Comparison of ENCODE assay signal across 7 cellular contexts in genomic region chr4:26861434-26862186, GRCh38. TPM values are rescaled to one million over a fixed set of nuclear protein-coding genes. Genes with fewer than 3 reads are reported as not detected.
DNase-seq lines count a peak whose midpoint lies in the region; ATAC-seq and TF ChIP-seq lines count a peak whose summit lies in the region.

No MANE protein-coding gene starts in this region.

- H3K36me3 Mint-ChIP-seq in activated B cell treated with CpG ODN at 0.5 μM for 24 hours (ENCODE audit: low read depth), result peaks cover 13% of the 10 kb centered on the region

- H3K27ac Mint-ChIP-seq in activated B cell treated with CpG ODN at 0.5 μM for 24 hours, result peak overlapping the region; percentile 100

- no peaks in the 10 kb centered on the region for H3K9me3 Mint-ChIP-seq in activated B cell treated with CpG ODN at 0.5 μM for 24 hours

- ATAC-seq in GM18519 (IDR thresholded peaks at IDR 0.05; ENCODE audit: low FRiP score, unreplicated experiment) (peak; percentile 14), HG02943 (IDR thresholded peaks at IDR 0.05; ENCODE audit: low read depth, unreplicated experiment) (peak; percentile 39), activated B cell treated with CpG ODN at 0.5 μM for 24 hours (ENCODE audit: low read depth) (peak; percentile 47)

- H3K4me1 Mint-ChIP-seq in activated B cell treated with CpG ODN at 0.5 μM for 24 hours, result peaks cover 74% of the 10 kb centered on the region

- no peaks in the 10 kb centered on the region for H3K27me3 Mint-ChIP-seq in activated B cell treated with CpG ODN at 0.5 μM for 24 hours

- DNase-seq in NCI-H2029 (lab: John Stamatoyannopoulos, UW), result peak; percentile 48
- DNase-seq in activated B cell treated with CpG ODN at 0.5 μM for 24 hours, result peak; percentile 65
- DNase-seq in central memory CD4-positive, alpha-beta T cell, result peak; percentile 76
- peak; percentile 73 for DNase-seq in kidney glomerular epithelial cell (lab: John Stamatoyannopoulos, UW)
- peak; percentile 72 for DNase-seq in stimulated activated CD4-positive, alpha-beta T cell treated with anti-CD3 and anti-CD28 coated beads, Interleukin-1b, Interleukin-23, amount 100 ng/mL, for 48 hours

- H3K4me3 Mint-ChIP-seq in activated B cell treated with CpG ODN at 0.5 μM for 24 hours, result peak overlapping the region; percentile 100

- no peak for TF ChIP-seq CTCF in activated B cell treated with CpG ODN at 0.5 μM for 24 hours (IDR thresholded peaks at IDR 0.05)

- intact Hi-C loops in activated B cell treated with CpG ODN at 0.5 μM for 24 hours (cut with micrococcal nuclease), result loop anchor here (1.0 to 10.0 kb wide), 11 partner anchors 10 to 1627 kb away; partner anchors contain the start of genes PI4K2B and SMIM20

- CTCF ChIA-PET in activated B cell treated with CpG ODN at 0.5 μM for 24 hours (lab: Charles Lee), result interaction anchor here (0.8 to 2.4 kb wide), 11 partner anchors 22 to 149 kb away, joined by 3 to 13 read pairs (median 4); no protein-coding TSS in a partner anchor

- POLR2A ChIA-PET in activated B cell treated with CpG ODN at 0.5 μM for 24 hours (lab: Charles Lee), result interaction anchor here (0.6 to 4.0 kb wide), 38 partner anchors 11 to 1090 kb away, joined by 3 to 158 read pairs (median 5); partner anchors contain the start of genes SMIM20 and TBC1D19

RNA-seq across cellular contexts. Expression of gene STIM2, which starts 1.0 kb away (rescaled TPM):
- 48.7 and 59.8 TPM in 2 replicates for total RNA-seq in activated B cell treated with CpG ODN at 0.5 μM for 24 hours

Comparison
In these comparisons a context has a peak if more than half of its experiments do, and no peak if none do; other contexts are left out.
1. Peak in every context shown above with its lines: DNase-seq and ATAC-seq.